24 cellular contexts compared by ENCODE assay signal in genomic region chr6:143740213-143740612, GRCh38.
"Had no signal": no experiment of that assay in that cellular context is flagged by ENCODE, and none has a peak within 500 bp of the region (broad histone marks: within the 10 kb centered on the region; RNA-seq: fewer than 3 reads in every experiment).

No MANE protein-coding gene starts in this region.

- FAIRE-seq: astrocyte, RCC 7860 had no signal

- DNase-seq: activated B cell treated with CpG ODN at 0.5 μM for 24 hours; activated CD4-positive, alpha-beta T cell treated with anti-CD3 and anti-CD28 coated beads for 1 hour; activated CD4-positive, alpha-beta T cell treated with anti-CD3 and anti-CD28 coated beads, Interleukin-2, amount 10 ng/mL, durations not matched to agents 24 days and 14 days; activated CD4-positive, alpha-beta T cell treated with anti-CD3 and anti-CD28 coated beads, Interleukin-2, amount 50 U/mL, for 48 hours; activated CD8-positive, alpha-beta memory T cell treated with anti-CD3 and anti-CD28 coated beads, Interleukin-2, amount 10 ng/mL, durations not matched to agents 7 days and 5 days; activated gamma-delta T cell; activated naive CD4-positive, alpha-beta T cell treated with anti-CD3 and anti-CD28 coated beads for 36 hours; activated T-cell treated with anti-CD3 and anti-CD28 coated beads, Interleukin-2, amount 50 U/mL, for 24 hours; amygdala; KG1; NCI-H1048; NCI-H146; NCI-H187 treated with DMSO at 0.1 percent for 48 hours; NCI-H2171; NCI-H2227 treated with DMSO at 0.1 percent for 48 hours; NCI-H526; NCI-H82; NK-92 treated with Interleukin-12 subunit alpha and Interleukin-12 subunit beta, amount 100 ng/mL, for 24 hours; OCI-M1; SIG-M5; T-helper 17 cell; T-helper 9 cell had no signal

- ATAC-seq: activated CD8-positive, alpha-beta memory T cell treated with anti-CD3 and anti-CD28 coated beads, Interleukin-2, amount 10 ng/mL, durations not matched to agents 7 days and 5 days; T-helper 17 cell had no signal
